Comparison of ENCODE assay signal across 10 cellular contexts in genomic region chr18:59268722-59269562, GRCh38. TPM values are rescaled to one million over a fixed set of nuclear protein-coding genes. Genes with fewer than 3 reads are reported as not detected.
A peak's percentile ranks its signal among the peaks of the same experiment; 100 is the strongest.
DNase-seq lines count a peak whose midpoint lies in the region; ATAC-seq and TF ChIP-seq lines count a peak whose summit lies in the region.
"Had no signal": no experiment of that assay in that cellular context is flagged by ENCODE, and none has a peak within 500 bp of the region (broad histone marks: within the 10 kb centered on the region; RNA-seq: fewer than 3 reads in every experiment).

No MANE protein-coding gene starts in this region.

- intact Hi-C loops in right cardiac atrium (cut with DNase I) = no loop called here

- H3K27me3 ChIP-seq in right cardiac atrium (ENCODE audit: control insufficient read depth, insufficient read depth) = peaks cover 2% of the 10 kb centered on the region

- H3K9me3 ChIP-seq in right cardiac atrium (ENCODE audit: control insufficient read depth, low read length) = no peaks in the 10 kb centered on the region

- POLR2A ChIA-PET in WTC11 (lab: Charles Lee) = interaction anchor here (0.6 to 1.8 kb wide), 3 partner anchors 39 to 133 kb away, joined by 4 to 6 read pairs (median 5); partner anchors contain the start of gene LMAN1

- ATAC-seq in WTC11 (peak; percentile 48), right cardiac atrium (peak; percentile 48 to 83), GM18873 (IDR thresholded peaks at IDR 0.05; ENCODE audit: low FRiP score, unreplicated experiment) (no peak)

- no peak for TF ChIP-seq CTCF in WTC11 (IDR thresholded peaks at IDR 0.05)

- no peak overlapping the region for H3K27ac ChIP-seq in right cardiac atrium (ENCODE audit: low read length)
- H3K27ac ChIP-seq: parathyroid adenoma had no signal

- H3K4me1 Mint-ChIP-seq in WTC11 = peaks cover 57% of the 10 kb centered on the region

- CTCF ChIA-PET in WTC11 (lab: Charles Lee) = interaction anchor here (0.7 to 4.9 kb wide), 16 partner anchors 16 to 555 kb away, joined by 3 to 45 read pairs (median 4); partner anchors contain the start of genes CCBE1, GRP and SEC11C

- H3K36me3 Mint-ChIP-seq in WTC11 = no peaks in the 10 kb centered on the region

- peak overlapping the region; percentile 76 for H3K4me3 Mint-ChIP-seq in WTC11

- H3K27ac Mint-ChIP-seq in WTC11 = no peak overlapping the region

- peak overlapping the region; percentile 24 for H3K4me3 ChIP-seq in right cardiac atrium (ENCODE audit: low read length)

- no peaks in the 10 kb centered on the region for H3K4me1 ChIP-seq in right cardiac atrium (ENCODE audit: control insufficient read depth, insufficient read depth, low read length)
- H3K4me1 ChIP-seq: parathyroid adenoma had no signal

- peaks cover 97% of the 10 kb centered on the region for H3K27me3 Mint-ChIP-seq in WTC11 (ENCODE audit: low read depth)

- DNase-seq in NCI-H82 (lab: John Stamatoyannopoulos, UW) (peak; percentile 76), NCI-H82 treated with DMSO at 0.1 percent for 48 hours (lab: John Stamatoyannopoulos, UW; ENCODE audit: unreplicated experiment) (no peak), HuH-7 (ENCODE audit: low spot score) (peak; percentile 85), WTC11 (ENCODE audit: low spot score) (peak; percentile 84), right cardiac atrium (peak in 2 of 3 donors; percentile 70 to 71), NCI-H2081 treated with DMSO at 0.1 percent for 48 hours (lab: John Stamatoyannopoulos, UW) (no peak)
- peak; percentile 49 for DNase-seq in stimulated activated CD4-positive, alpha-beta T cell treated with anti-CD3 and anti-CD28 coated beads, Interleukin-1b, Interleukin-23, amount 100 ng/mL, for 48 hours

- H3K9me3 Mint-ChIP-seq in WTC11 = no peaks in the 10 kb centered on the region

- WGBS in right cardiac atrium = 1% methylated on average over 90 of the region's 90 CpGs

TF ChIP-seq in WTC11, 78 proteins besides CTCF, POLR2A, EP300 and RAD21:
- TF ChIP-seq SP1 (CRISPR knock-in tag; conservative IDR thresholded peaks at IDR 0.05) = peak; percentile 70; the same call in 1 of the 2 replicates
- TF ChIP-seq FOXP1 (CRISPR knock-in tag; IDR thresholded peaks at IDR 0.05; ENCODE audit: borderline replicate concordance) = peak; percentile 40; the same call in 1 of the 2 replicates
- peak; percentile 23; the same call in 1 of the 2 replicates for TF ChIP-seq MAX (CRISPR knock-in tag; IDR thresholded peaks at IDR 0.05)
- TF ChIP-seq FOXP4 (CRISPR knock-in tag; IDR thresholded peaks at IDR 0.05) = 0 out of 2 replicates have a peak, but pooled peaks have one; percentile 35
- TF ChIP-seq ATF1 (CRISPR knock-in tag; IDR thresholded peaks at IDR 0.05) = no peak
- 0 out of 2 replicates have a peak, but pooled peaks have one; percentile 62 for TF ChIP-seq PRDM15 (CRISPR knock-in tag; IDR thresholded peaks at IDR 0.05)
- no peak for TF ChIP-seq GABPB1 (CRISPR knock-in tag; IDR thresholded peaks at IDR 0.05)
TF ChIP-seq in WTC11: peak in this region for 5.

RNA-seq across cellular contexts. Expression of gene RAX, which starts 4.3 kb away (rescaled TPM):
- total RNA-seq in WTC11 (2021) (0.57 to 0.94 TPM (median 0.89 TPM) in 3 replicates), right cardiac atrium (not detected)
- polyA plus RNA-seq in right cardiac atrium = not detected
- total RNA-seq: T-helper 1 cell treated with Interleukin-12 subunit alpha and Interleukin-12 subunit beta and Interleukin-4 antibody, amounts not matched to agents 30 ng/mL and 1 ng/mL, for 36 hours had no signal

RNA-seq across cellular contexts. Expression of gene GRP, which starts 49.0 kb away (rescaled TPM):
- 0.22 TPM in 1 of 3 replicates, not detected in the others for total RNA-seq in WTC11 (2021)
- total RNA-seq in right cardiac atrium = not detected
- not detected for polyA plus RNA-seq in right cardiac atrium
- total RNA-seq: T-helper 1 cell treated with Interleukin-12 subunit alpha and Interleukin-12 subunit beta and Interleukin-4 antibody, amounts not matched to agents 30 ng/mL and 1 ng/mL, for 36 hours had no signal

RNA-seq across cellular contexts. Expression of gene CPLX4, which starts 49.5 kb away (rescaled TPM):
- total RNA-seq in WTC11 (2021) (not detected in 3 replicates), right cardiac atrium (not detected)
- polyA plus RNA-seq in right cardiac atrium = not detected
- total RNA-seq: T-helper 1 cell treated with Interleukin-12 subunit alpha and Interleukin-12 subunit beta and Interleukin-4 antibody, amounts not matched to agents 30 ng/mL and 1 ng/mL, for 36 hours had no signal

Comparison
In these comparisons a context has a peak if more than half of its experiments do, and no peak if none do; other contexts are left out.
1. DNase-seq: peak in NCI-H82 (single experiment), HuH-7 (single experiment), WTC11 (single experiment), right cardiac atrium (2 of 3) and stimulated activated CD4-positive, alpha-beta T cell treated with anti-CD3 and anti-CD28 coated beads, Interleukin-1b, Interleukin-23, amount 100 ng/mL, for 48 hours (single experiment); none in NCI-H82 treated with DMSO at 0.1 percent for 48 hours (single experiment) and NCI-H2081 treated with DMSO at 0.1 percent for 48 hours (single experiment).